Comparison of ENCODE assay signal across 1 cellular context in genomic region chr9:14349141-14349817, GRCh38.
TF ChIP-seq lines count a peak whose summit lies in the region.

No MANE protein-coding gene starts in this region.

TF ChIP-seq in GM23338, 12 proteins besides CTCF, POLR2A, EP300 and RAD21 (continued from another document):
- TF ChIP-seq ZNF462 (CRISPR knock-in tag; IDR thresholded peaks at IDR 0.05): no peak
TF ChIP-seq in GM23338: peak in this region for 2.
